8 cellular contexts compared by ENCODE assay signal in the genomic region with DNA sequence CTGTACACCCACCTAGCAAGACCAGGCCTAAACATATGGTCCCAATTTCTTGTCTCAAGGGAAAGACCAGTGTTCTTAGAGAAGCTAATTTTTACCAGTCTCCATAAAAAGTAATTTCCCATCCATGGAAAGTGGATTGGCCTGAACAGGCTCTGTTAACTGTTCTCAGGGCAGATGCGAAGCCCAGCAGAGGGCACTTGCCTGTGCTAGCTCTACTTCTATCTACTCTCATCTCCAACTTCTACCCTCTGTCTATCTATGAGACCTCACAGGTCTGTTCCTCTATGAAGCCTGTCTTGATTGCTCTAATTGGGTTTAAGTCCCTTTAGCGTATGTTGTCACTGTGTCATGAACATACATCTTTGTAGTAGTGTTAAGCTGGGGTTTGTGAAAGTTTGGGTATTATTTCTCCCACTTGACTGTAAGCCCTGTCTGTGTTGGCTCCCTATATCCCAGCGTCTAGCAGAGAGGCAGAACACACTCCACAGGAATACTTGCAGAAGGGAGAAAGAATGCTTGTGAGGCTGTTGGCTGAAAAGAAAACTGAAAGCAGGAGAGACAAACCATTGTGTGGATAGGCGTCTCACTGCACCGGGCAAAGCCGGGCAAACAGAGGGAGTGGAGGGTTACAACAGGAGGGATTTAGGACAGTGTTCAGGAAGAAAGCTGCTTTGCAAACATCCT.
DNase-seq lines count a peak whose midpoint lies in the region; ATAC-seq and TF ChIP-seq lines count a peak whose summit lies in the region.

No MANE protein-coding gene starts in this region.

- H3K36me3 ChIP-seq in Loucy (ENCODE audit: insufficient read depth, low read length): no peaks in the 10 kb centered on the region
- H3K36me3 ChIP-seq in naive thymus-derived CD4-positive, alpha-beta T cell (ENCODE audit: control insufficient read depth in 2 of 3, insufficient read depth in 3 of 3, low read length in 3 of 3): no peaks in the 10 kb centered on the region

- H3K9me3 Mint-ChIP-seq in naive thymus-derived CD4-positive, alpha-beta T cell: peaks cover 0 to 1% (median 0%) of the 10 kb centered on the region in 11 donors

- peak overlapping the region in 5 of 9 donors; percentile 3 to 72 (median 66) for H3K27ac Mint-ChIP-seq in naive thymus-derived CD4-positive, alpha-beta T cell

- H3K4me3 ChIP-seq in AG09309 (ENCODE audit: control insufficient read depth, low read depth, low read length): peak overlapping the region; percentile 17
- no peak overlapping the region for H3K4me3 ChIP-seq in Loucy (ENCODE audit: low read length, poor library complexity, severe bottlenecking)
- H3K4me3 ChIP-seq in naive thymus-derived CD4-positive, alpha-beta T cell (ENCODE audit: low read length): no peak overlapping the region

- no peak for ATAC-seq in naive thymus-derived CD4-positive, alpha-beta T cell

- TF ChIP-seq CTCF in AG09309 (IDR thresholded peaks at IDR 0.05; ENCODE audit: control insufficient read depth, insufficient read depth, low read depth, low read length, missing control alignments) (peak; percentile 52), Loucy (conservative IDR thresholded peaks at IDR 0.05; ENCODE audit: low read length) (peak; percentile 56), GM20000 (IDR thresholded peaks at IDR 0.05; ENCODE audit: extremely low read depth, missing control alignments) (no peak)

- H3K27me3 ChIP-seq in Loucy (ENCODE audit: insufficient read depth, low read length, poor library complexity, severe bottlenecking): no peaks in the 10 kb centered on the region
- no peaks in the 10 kb centered on the region for H3K27me3 ChIP-seq in naive thymus-derived CD4-positive, alpha-beta T cell (ENCODE audit: control insufficient read depth in 2 of 2, insufficient read depth in 2 of 2, low read length in 2 of 2)

- H3F3A ChIP-seq in Loucy (ENCODE audit: low read depth): no peaks in the 10 kb centered on the region

- no peak for DNase-seq in AG09309 (ENCODE audit: low read depth)
- no peak for DNase-seq in epithelial cell of prostate (ENCODE audit: low read depth, low spot score)
- DNase-seq in naive thymus-derived CD4-positive, alpha-beta T cell: no peak
- no peak for DNase-seq in cortex of kidney (lab: John Stamatoyannopoulos, UW)
- no peak for DNase-seq in GM20000 (ENCODE audit: low spot score)
- no peak for DNase-seq in HCEC 1CT
- DNase-seq in NCI-H187 (lab: John Stamatoyannopoulos, UW): no peak

- intact Hi-C loops in naive thymus-derived CD4-positive, alpha-beta T cell (cut with micrococcal nuclease): no loop called here

- peaks cover 5 to 34% (median 28%) of the 10 kb centered on the region in 7 donors for H3K4me1 Mint-ChIP-seq in naive thymus-derived CD4-positive, alpha-beta T cell

- H3K4me2 ChIP-seq in Loucy (ENCODE audit: low read depth, low read length, poor library complexity, severe bottlenecking): no peak overlapping the region

- peak overlapping the region; percentile 21 for H2AFZ ChIP-seq in Loucy (ENCODE audit: low read length)

- H3K9me3 ChIP-seq in Loucy (ENCODE audit: insufficient read depth, low read depth, low read length): no peaks in the 10 kb centered on the region
- H3K9me3 ChIP-seq in naive thymus-derived CD4-positive, alpha-beta T cell (ENCODE audit: control insufficient read depth in 2 of 3, low read length in 3 of 3): no peaks in the 10 kb centered on the region

- peak overlapping the region in 9 of 10 donors; percentile 4 to 63 (median 42) for H3K4me3 Mint-ChIP-seq in naive thymus-derived CD4-positive, alpha-beta T cell

- H3K36me3 Mint-ChIP-seq in naive thymus-derived CD4-positive, alpha-beta T cell: peaks cover 0 to 2% (median 0%) of the 10 kb centered on the region in 5 donors

- no peaks in the 10 kb centered on the region for H4K20me1 ChIP-seq in Loucy (ENCODE audit: insufficient read depth, low read length, poor library complexity, severe bottlenecking)

- CTCF ChIA-PET in naive thymus-derived CD4-positive, alpha-beta T cell (lab: Charles Lee): no interaction called here

- no peak overlapping the region for H3K9ac ChIP-seq in Loucy (ENCODE audit: low read depth, low read length, poor library complexity, severe bottlenecking)

- peak overlapping the region; percentile 50 for H3K27ac ChIP-seq in epithelial cell of prostate
- no peak overlapping the region for H3K27ac ChIP-seq in naive thymus-derived CD4-positive, alpha-beta T cell (ENCODE audit: low read depth, low read length)

- no peaks in the 10 kb centered on the region for H3K79me2 ChIP-seq in Loucy (ENCODE audit: insufficient read depth, low read length)

- POLR2A ChIA-PET in naive thymus-derived CD4-positive, alpha-beta T cell (lab: Charles Lee): no interaction called here

- no peaks in the 10 kb centered on the region for H3K9me2 ChIP-seq in Loucy (replicated peaks; ENCODE audit: low read depth, low read length)

- peaks cover 8 to 28% (median 14%) of the 10 kb centered on the region in 5 donors for H3K27me3 Mint-ChIP-seq in naive thymus-derived CD4-positive, alpha-beta T cell

- H3K4me1 ChIP-seq in Loucy (ENCODE audit: insufficient read depth, low read length, poor library complexity, severe bottlenecking): peaks cover 6% of the 10 kb centered on the region
- no peaks in the 10 kb centered on the region for H3K4me1 ChIP-seq in naive thymus-derived CD4-positive, alpha-beta T cell (ENCODE audit: control insufficient read depth in 2 of 2, insufficient read depth in 2 of 2, low read length in 2 of 2)
